10 cellular contexts compared by ENCODE assay signal in the genomic region with DNA sequence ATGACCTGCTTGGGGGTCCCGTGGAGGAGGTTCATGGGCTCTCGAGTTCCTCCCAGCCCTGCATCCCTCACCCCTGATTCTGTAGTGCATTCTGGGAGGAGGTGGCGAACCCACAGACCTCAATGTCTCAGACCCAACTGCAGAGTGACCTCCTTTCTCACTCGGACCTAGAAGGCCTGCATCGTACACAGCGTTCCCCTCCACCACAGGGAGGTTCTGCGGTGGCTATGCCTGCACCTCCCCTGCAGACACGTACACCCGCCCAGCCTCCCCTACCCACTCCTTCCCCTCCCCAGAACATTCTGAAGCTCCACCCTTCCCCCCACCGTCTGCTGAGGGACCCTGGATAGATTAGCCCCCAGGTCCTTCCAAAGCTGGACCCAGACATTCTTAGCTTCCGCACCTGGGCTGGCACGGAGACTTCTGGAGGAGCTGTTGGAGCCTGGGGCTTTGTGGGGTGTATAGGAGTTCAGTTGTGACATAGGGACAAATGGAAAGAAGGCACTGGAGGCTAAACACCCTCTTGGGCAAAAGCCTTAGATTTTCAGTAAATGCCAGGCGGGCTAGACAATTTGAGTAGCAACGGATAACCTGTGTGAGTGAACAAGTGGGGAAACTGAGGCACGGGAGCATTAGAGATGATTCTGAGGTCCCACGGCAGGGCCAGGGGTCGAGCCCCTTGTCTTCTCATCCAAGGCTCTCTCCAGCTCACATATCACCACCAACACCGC. TPM values are rescaled to one million over a fixed set of nuclear protein-coding genes. Genes with fewer than 3 reads are reported as not detected.
DNase-seq lines count a peak whose midpoint lies in the region; ATAC-seq, FAIRE-seq and TF ChIP-seq lines count a peak whose summit lies in the region.
"Had no signal": no experiment of that assay in that cellular context is flagged by ENCODE, and none has a peak within 500 bp of the region (broad histone marks: within the 10 kb centered on the region; RNA-seq: fewer than 3 reads in every experiment).

No MANE protein-coding gene starts in this region.

- 0 out of 2 replicates have a peak overlapping the region, but pooled peaks have one; percentile 80 for H2BK20ac ChIP-seq in H1 (ENCODE audit: low read length)

- no peaks in the 10 kb centered on the region for H3K9me3 Mint-ChIP-seq in Calu3 (ENCODE audit: low read depth, unreplicated experiment)

- no peak overlapping the region for H3K27ac Mint-ChIP-seq in Calu3 (ENCODE audit: unreplicated experiment)

- peak overlapping the region; percentile 12 for H4K12ac ChIP-seq in trophoblast cell (ENCODE audit: low read depth, low read length)

- H3K4me1 Mint-ChIP-seq in Calu3 (ENCODE audit: low read depth, unreplicated experiment) = no peaks in the 10 kb centered on the region

- WGBS in H1 (ENCODE audit: extremely low coverage in 1 of 2, insufficient coverage in 1 of 2, insufficient read length in 1 of 2, insufficient replicate concordance in 2 of 2, low coverage in 1 of 2, low lambda C conversion rate in 2 of 2, missing lambda C conversion rate in 1 of 2), 2 experiments = 73% methylated on average over 18 of the region's 18 CpGs; no CpG with 5 or more reads in 1 of the 2 experiments
- no CpG with 5 or more reads among the region's 18 CpGs for WGBS in trophoblast cell (ENCODE audit: extremely low coverage, insufficient coverage, insufficient read length)

- TF ChIP-seq POLR2A in H1 (IDR thresholded peaks at IDR 0.05; ENCODE audit: control extremely low read depth in 1 of 2, low read depth in 2 of 2, low read length in 2 of 2) = no peak

- no peak for FAIRE-seq in H1 (lab: Jason Lieb, UNC)

- H3K18ac ChIP-seq in H1 (ENCODE audit: extremely low read depth, low read length) (no peak overlapping the region), trophoblast cell (ENCODE audit: low read length) (no peak overlapping the region)

- peaks cover 5% of the 10 kb centered on the region for H3K36me3 Mint-ChIP-seq in Calu3 (ENCODE audit: insufficient read depth, unreplicated experiment)

- H3K4ac ChIP-seq in H1 (replicated peaks; ENCODE audit: insufficient read length, low read depth, low read length) (no peak overlapping the region), trophoblast cell (ENCODE audit: low read depth, low read length) (no peak overlapping the region)

- TF ChIP-seq EP300 in H1 (IDR thresholded peaks at IDR 0.05; ENCODE audit: borderline replicate concordance in 1 of 2, low read depth in 2 of 2, low read length in 2 of 2) = no peak

- TF ChIP-seq RAD21 in H1 (IDR thresholded peaks at IDR 0.05 in 1 of 2, conservative IDR thresholded peaks at IDR 0.05 in 1 of 2; ENCODE audit: low read depth in 2 of 2, low read length in 2 of 2) = no peak

- H3K4me2 ChIP-seq in H1 (ENCODE audit: insufficient read depth in 1 of 2, low read depth in 2 of 2, low read length in 2 of 2) (peak overlapping the region; percentile 29 to 76; a peak in 3 of 4 replicates), trophoblast cell (ENCODE audit: low read length) (peak overlapping the region; percentile 72)

- intact Hi-C loops in Calu3 (cut with micrococcal nuclease; ENCODE audit: unreplicated experiment) = no loop called here

- H3K4me3 ChIP-seq in SJCRH30 (peak overlapping the region; percentile 54), H1 (ENCODE audit: extremely low read depth in 1 of 4, insufficient read depth in 2 of 4, low read depth in 3 of 4, low read length in 4 of 4) (peak overlapping the region; percentile 14 to 58 (median 42); a peak in 5 of 8 replicates), trophoblast cell (ENCODE audit: low read depth, low read length) (no peak overlapping the region)
- H3K4me3 ChIP-seq: left lung had no signal

- no peak overlapping the region for H2BK5ac ChIP-seq in H1 (ENCODE audit: low read depth, low read length)
- H2BK5ac ChIP-seq in trophoblast cell (ENCODE audit: low read depth, low read length, poor library complexity) = no peak overlapping the region

- no peak overlapping the region for H3K4me3 Mint-ChIP-seq in Calu3 (ENCODE audit: low read depth, unreplicated experiment)

- H4K20me1 ChIP-seq in H1 (replicated peaks in 1 of 2; ENCODE audit: control insufficient read depth in 1 of 2, insufficient read depth in 2 of 2, low read length in 2 of 2) = peaks cover 0 to 2% of the 10 kb centered on the region in 2 experiments

- H3K23ac ChIP-seq in H1 (ENCODE audit: insufficient read length) (no peak overlapping the region), trophoblast cell (ENCODE audit: low read length) (no peak overlapping the region)

- H4K91ac ChIP-seq in H1 (replicated peaks; ENCODE audit: insufficient read length, low read length) (peak overlapping the region; percentile 12), trophoblast cell (ENCODE audit: low read depth, low read length) (peak overlapping the region; percentile 57)

- H3K36me3 ChIP-seq in ES-I3 (ENCODE audit: insufficient read depth, low read length) (no peaks in the 10 kb centered on the region; the same call in 1 of the 2 replicates), SJCRH30 (no peaks in the 10 kb centered on the region), H1 (ENCODE audit: control insufficient read depth in 2 of 4, insufficient read depth in 4 of 4, low read length in 3 of 4) (peaks cover 3 to 13% (median 7%) of the 10 kb centered on the region in 4 experiments; a peak in 6 of 8 replicates), trophoblast cell (ENCODE audit: control insufficient read depth in 1 of 2, insufficient read depth in 2 of 2, low read length in 2 of 2) (peaks cover 0 to 2% of the 10 kb centered on the region in 2 experiments)
- H3K36me3 ChIP-seq: left lung had no signal

- H2BK120ac ChIP-seq in H1 (replicated peaks; ENCODE audit: low read depth, low read length) (no peak overlapping the region), trophoblast cell (ENCODE audit: insufficient read depth, low read length, poor library complexity) (peak overlapping the region; percentile 15)

- no peak overlapping the region; the same call in 1 of the 2 replicates for H4K8ac ChIP-seq in H1 (ENCODE audit: extremely low read depth, insufficient read depth, low read length)
- H4K8ac ChIP-seq in trophoblast cell (ENCODE audit: low read depth, low read length) = peak overlapping the region; percentile 49

- no peak overlapping the region for H2AK5ac ChIP-seq in H1 (ENCODE audit: low read depth, low read length)
- H2AK5ac ChIP-seq in trophoblast cell (ENCODE audit: low read length) = peak overlapping the region; percentile 43

- H2BK12ac ChIP-seq in H1 (ENCODE audit: low read depth, low read length) = no peak overlapping the region
- H2BK12ac ChIP-seq in trophoblast cell (ENCODE audit: low read length) = peak overlapping the region; percentile 77

- BruUV-seq in Calu3 (replicated peaks; lab: Mats Ljungman, UMichigan) = no TSS peak

- CTCF ChIA-PET in H1 (lab: Charles Lee; ENCODE audit: partially characterized antibody) = interaction anchor here (0.8 kb wide), 1 partner anchor 74 kb away, joined by 4 read pairs; the partner anchor contains the start of gene EBI3
- CTCF ChIA-PET in Calu3 (lab: Charles Lee) = no interaction called here

- H3K27me3 Mint-ChIP-seq in Calu3 (ENCODE audit: unreplicated experiment) = peaks cover 34% of the 10 kb centered on the region

- H4K5ac ChIP-seq in H1 (ENCODE audit: insufficient read length, low read depth, low read length) = no peak overlapping the region

- no peak for ATAC-seq in HG03108 (IDR thresholded peaks at IDR 0.05; ENCODE audit: unreplicated experiment)
- ATAC-seq: left lung had no signal

- TF ChIP-seq CTCF in H1 (IDR thresholded peaks at IDR 0.05; ENCODE audit: control extremely low read depth in 1 of 3, insufficient read depth in 1 of 3, low read depth in 1 of 3, low read length in 3 of 3) (no peak), Calu3 (IDR thresholded peaks at IDR 0.05; ENCODE audit: unreplicated experiment) (no peak)

- H3K27me3 ChIP-seq in SJCRH30 = no peaks in the 10 kb centered on the region
- no peaks in the 10 kb centered on the region for H3K27me3 ChIP-seq in H1 (replicated peaks in 1 of 4; ENCODE audit: control insufficient read depth in 3 of 4, extremely low read depth in 1 of 4, insufficient read depth in 3 of 4, low read length in 3 of 4)
- no peaks in the 10 kb centered on the region for H3K27me3 ChIP-seq in trophoblast cell (ENCODE audit: insufficient read depth, low read length)

- H3K4me1 ChIP-seq in ES-I3 (ENCODE audit: insufficient read depth, low read length) = peaks cover 8% of the 10 kb centered on the region; the same call in 1 of the 2 replicates
- H3K4me1 ChIP-seq in SJCRH30 = peaks cover 7% of the 10 kb centered on the region
- H3K4me1 ChIP-seq in H1 (replicated peaks in 1 of 4; ENCODE audit: control insufficient read depth in 3 of 4, insufficient read depth in 4 of 4, low read length in 3 of 4) = peaks cover 0 to 8% (median 0%) of the 10 kb centered on the region in 4 experiments; a peak in 3 of 7 replicates
- H3K4me1 ChIP-seq in trophoblast cell (ENCODE audit: control insufficient read depth in 1 of 2, insufficient read depth in 2 of 2, low read length in 2 of 2) = peaks cover 14 to 17% of the 10 kb centered on the region in 2 experiments

- H3K9ac ChIP-seq in ES-I3 (ENCODE audit: low read depth, low read length) (peak overlapping the region; percentile 25; the same call in 1 of the 2 replicates), H1 (replicated peaks in 1 of 4; ENCODE audit: extremely low read depth in 1 of 4, low read depth in 3 of 4, low read length in 3 of 4) (no peak overlapping the region), trophoblast cell (ENCODE audit: low read length) (no peak overlapping the region)

- H3K79me1 ChIP-seq in H1 (ENCODE audit: low read depth, low read length) = peaks cover 3% of the 10 kb centered on the region; the same call in 1 of the 2 replicates
- peaks cover 7% of the 10 kb centered on the region for H3K79me1 ChIP-seq in trophoblast cell (ENCODE audit: low read length)

- POLR2A ChIA-PET in H1 (lab: Charles Lee; ENCODE audit: partially characterized antibody) = interaction anchor here (0.9 to 12.2 kb wide), 6 partner anchors 9 to 143 kb away, joined by 3 to 86 read pairs (median 6); partner anchors contain the start of genes MPND and SHD

- H3K56ac ChIP-seq in H1 (replicated peaks; ENCODE audit: insufficient read length, low read depth, low read length) = no peak overlapping the region

- H3K79me2 ChIP-seq in H1 (ENCODE audit: control insufficient read depth in 1 of 2, insufficient read depth in 2 of 2, low read length in 2 of 2) (no peaks in the 10 kb centered on the region), trophoblast cell (ENCODE audit: control insufficient read depth, insufficient read depth, low read length, poor library complexity) (no peaks in the 10 kb centered on the region)

- no peaks in the 10 kb centered on the region; the same call in 1 of the 2 replicates for H3K23me2 ChIP-seq in H1 (ENCODE audit: low read depth, low read length)

- H3K9me3 ChIP-seq in ES-I3 (ENCODE audit: control insufficient read depth, insufficient read depth, low read length) (no peaks in the 10 kb centered on the region), SJCRH30 (replicated peaks) (no peaks in the 10 kb centered on the region), H1 (ENCODE audit: insufficient read depth in 2 of 2, low read depth in 1 of 2, low read length in 1 of 2) (no peaks in the 10 kb centered on the region), trophoblast cell (ENCODE audit: insufficient read depth, low read depth, low read length) (peaks cover 3% of the 10 kb centered on the region)
- H3K9me3 ChIP-seq: left lung had no signal

- H3K14ac ChIP-seq in H1 (ENCODE audit: insufficient read length) (no peak overlapping the region), trophoblast cell (ENCODE audit: low read length) (peak overlapping the region; percentile 49)

- H2AFZ ChIP-seq in H1 (ENCODE audit: low read length) = no peak overlapping the region; the same call in 1 of the 2 replicates
- peak overlapping the region; percentile 81 for H2AFZ ChIP-seq in trophoblast cell (ENCODE audit: insufficient read depth, low read length, poor library complexity)

- no peak overlapping the region for H3K27ac ChIP-seq in SJCRH30
- H3K27ac ChIP-seq in H1 (ENCODE audit: low read depth, low read length) = no peak overlapping the region
- no peak overlapping the region for H3K27ac ChIP-seq in trophoblast cell (ENCODE audit: low read depth, low read length)
- H3K27ac ChIP-seq: left lung had no signal

- no peak overlapping the region for H2BK15ac ChIP-seq in H1 (ENCODE audit: low read length)

- no peak for DNase-seq in SJCRH30
- no peak for DNase-seq in H1 (ENCODE audit: low read depth in 1 of 2, low spot score in 2 of 2)
- DNase-seq in trophoblast cell = no peak
- DNase-seq in HuH-7.5 (ENCODE audit: low spot score) = no peak
- no peak for DNase-seq in Calu3
- DNase-seq in stimulated activated CD4-positive, alpha-beta T cell treated with anti-CD3 and anti-CD28 coated beads, Interleukin-4, amount 100 ng/mL, for 24 hours = no peak
- DNase-seq: GDM1, left lung had no signal

RNA-seq across cellular contexts. Expression of gene FSD1, which starts 0.5 kb away (rescaled TPM):
- total RNA-seq in SJCRH30 (2014; rRNA removed; shearing (Covaris generic)) = 23.5 and 24.7 TPM in 2 replicates
- 54.8 and 58.8 TPM in 2 replicates for total RNA-seq in H1 (2021; fragmentation: NEBNext Ultra II Directional; extraction: Animal tissue kit (Norgen Biotek cat#: 25700))
- 181 and 194 TPM in 2 replicates for polyA plus RNA-seq in H1 (2011; rRNA removed)
- polyA plus RNA-seq in H1 (2011; cell fraction: cytosol; rRNA removed) = 135 TPM
- 150 TPM for polyA plus RNA-seq in H1 (2011; cell fraction: nucleus; rRNA removed)
- 50.5 to 86.8 TPM (median 84.0 TPM) in 4 replicates for polyA plus RNA-seq in H1 (2012, experiment 1 of 2)
- 95.6 TPM for polyA plus RNA-seq in H1 (2012, experiment 2 of 2)
- polyA plus RNA-seq in H1 (2013, experiment 1 of 2) = 46.1 TPM
- polyA plus RNA-seq in H1 (2013, experiment 2 of 2) = 42.6 TPM
- 26.0 and 38.0 TPM in 2 replicates for polyA minus RNA-seq in H1 (2011; rRNA and poly(A)+ RNA removed)
- polyA minus RNA-seq in H1 (2011; cell fraction: cytosol; rRNA and poly(A)+ RNA removed) = 40.8 TPM
- polyA minus RNA-seq in H1 (2011; cell fraction: nucleus; rRNA and poly(A)+ RNA removed) = 25.0 TPM
- 8.7 TPM in 2 replicates for polyA plus RNA-seq in trophoblast cell (2013)
- total RNA-seq in Calu3 (2022) = 1.2 and 1.9 TPM in 2 replicates

RNA-seq across cellular contexts. Expression of gene TMIGD2, which starts 1.8 kb away (rescaled TPM):
- 0.30 and 1.5 TPM in 2 replicates for total RNA-seq in SJCRH30 (2014; rRNA removed; shearing (Covaris generic))
- total RNA-seq in H1 (2021; fragmentation: NEBNext Ultra II Directional; extraction: Animal tissue kit (Norgen Biotek cat#: 25700)) = 0.38 and 0.41 TPM in 2 replicates
- polyA plus RNA-seq in H1 (2011; rRNA removed) = 0.39 and 0.58 TPM in 2 replicates
- polyA plus RNA-seq in H1 (2011; cell fraction: cytosol; rRNA removed) = 0.40 TPM
- polyA plus RNA-seq in H1 (2011; cell fraction: nucleus; rRNA removed) = 0.17 TPM
- polyA plus RNA-seq in H1 (2012, experiment 1 of 2) = 0.19 to 0.50 TPM (median 0.50 TPM) in 3 of 4 replicates, not detected in the other
- 0.55 TPM for polyA plus RNA-seq in H1 (2012, experiment 2 of 2)
- 1.1 TPM for polyA plus RNA-seq in H1 (2013, experiment 1 of 2)
- 1.1 TPM for polyA plus RNA-seq in H1 (2013, experiment 2 of 2)
- not detected in 2 replicates for polyA minus RNA-seq in H1 (2011; rRNA and poly(A)+ RNA removed)
- polyA minus RNA-seq in H1 (2011; cell fraction: cytosol; rRNA and poly(A)+ RNA removed) = not detected
- not detected for polyA minus RNA-seq in H1 (2011; cell fraction: nucleus; rRNA and poly(A)+ RNA removed)
- 0.89 and 1.2 TPM in 2 replicates for polyA plus RNA-seq in trophoblast cell (2013)
- not detected in 2 replicates for total RNA-seq in Calu3 (2022)

RNA-seq across cellular contexts. Expression of gene SHD, which starts 24.9 kb away (rescaled TPM):
- total RNA-seq in SJCRH30 (2014; rRNA removed; shearing (Covaris generic)) = 97.9 and 101 TPM in 2 replicates
- 5.8 and 7.3 TPM in 2 replicates for total RNA-seq in H1 (2021; fragmentation: NEBNext Ultra II Directional; extraction: Animal tissue kit (Norgen Biotek cat#: 25700))
- 10.7 and 15.5 TPM in 2 replicates for polyA plus RNA-seq in H1 (2011; rRNA removed)
- polyA plus RNA-seq in H1 (2011; cell fraction: cytosol; rRNA removed) = 6.7 TPM
- 29.9 TPM for polyA plus RNA-seq in H1 (2011; cell fraction: nucleus; rRNA removed)
- 3.0 to 7.8 TPM (median 5.7 TPM) in 4 replicates for polyA plus RNA-seq in H1 (2012, experiment 1 of 2)
- polyA plus RNA-seq in H1 (2012, experiment 2 of 2) = 15.8 TPM
- polyA plus RNA-seq in H1 (2013, experiment 1 of 2) = 4.3 TPM
- polyA plus RNA-seq in H1 (2013, experiment 2 of 2) = 4.3 TPM
- polyA minus RNA-seq in H1 (2011; rRNA and poly(A)+ RNA removed) = 1.2 and 1.9 TPM in 2 replicates
- 2.8 TPM for polyA minus RNA-seq in H1 (2011; cell fraction: cytosol; rRNA and poly(A)+ RNA removed)
- polyA minus RNA-seq in H1 (2011; cell fraction: nucleus; rRNA and poly(A)+ RNA removed) = 3.5 TPM
- 4.4 and 5.7 TPM in 2 replicates for polyA plus RNA-seq in trophoblast cell (2013)
- total RNA-seq in Calu3 (2022) = not detected in 2 replicates
- total RNA-seq: left lung had no signal

RNA-seq across cellular contexts. Expression of gene STAP2, which starts 34.7 kb away (rescaled TPM):
- total RNA-seq in SJCRH30 (2014; rRNA removed; shearing (Covaris generic)) = 9.7 and 11.9 TPM in 2 replicates
- total RNA-seq in H1 (2021; fragmentation: NEBNext Ultra II Directional; extraction: Animal tissue kit (Norgen Biotek cat#: 25700)) = 15.3 and 18.1 TPM in 2 replicates
- 33.6 and 37.3 TPM in 2 replicates for polyA plus RNA-seq in H1 (2011; rRNA removed)
- polyA plus RNA-seq in H1 (2011; cell fraction: cytosol; rRNA removed) = 39.4 TPM
- 33.5 TPM for polyA plus RNA-seq in H1 (2011; cell fraction: nucleus; rRNA removed)
- 21.5 to 32.2 TPM (median 25.1 TPM) in 4 replicates for polyA plus RNA-seq in H1 (2012, experiment 1 of 2)
- polyA plus RNA-seq in H1 (2012, experiment 2 of 2) = 30.2 TPM
- polyA plus RNA-seq in H1 (2013, experiment 1 of 2) = 18.5 TPM
- polyA plus RNA-seq in H1 (2013, experiment 2 of 2) = 19.0 TPM
- 11.4 and 11.9 TPM in 2 replicates for polyA minus RNA-seq in H1 (2011; rRNA and poly(A)+ RNA removed)
- polyA minus RNA-seq in H1 (2011; cell fraction: cytosol; rRNA and poly(A)+ RNA removed) = 12.0 TPM
- polyA minus RNA-seq in H1 (2011; cell fraction: nucleus; rRNA and poly(A)+ RNA removed) = 8.0 TPM
- 41.8 and 46.1 TPM in 2 replicates for polyA plus RNA-seq in trophoblast cell (2013)
- 28.7 and 30.5 TPM in 2 replicates for total RNA-seq in Calu3 (2022)

RNA-seq across cellular contexts. Expression of gene MPND, which starts 39.4 kb away (rescaled TPM):
- 3.8 and 8.3 TPM in 2 replicates for total RNA-seq in SJCRH30 (2014; rRNA removed; shearing (Covaris generic))
- total RNA-seq in H1 (2021; fragmentation: NEBNext Ultra II Directional; extraction: Animal tissue kit (Norgen Biotek cat#: 25700)) = 24.2 and 27.7 TPM in 2 replicates
- polyA plus RNA-seq in H1 (2011; rRNA removed) = 22.9 and 31.6 TPM in 2 replicates
- 25.7 TPM for polyA plus RNA-seq in H1 (2011; cell fraction: cytosol; rRNA removed)
- polyA plus RNA-seq in H1 (2011; cell fraction: nucleus; rRNA removed) = 32.1 TPM
- 15.1 to 38.3 TPM (median 35.6 TPM) in 4 replicates for polyA plus RNA-seq in H1 (2012, experiment 1 of 2)
- 21.6 TPM for polyA plus RNA-seq in H1 (2012, experiment 2 of 2)
- 15.0 TPM for polyA plus RNA-seq in H1 (2013, experiment 1 of 2)
- 12.4 TPM for polyA plus RNA-seq in H1 (2013, experiment 2 of 2)
- polyA minus RNA-seq in H1 (2011; rRNA and poly(A)+ RNA removed) = 10.8 and 12.6 TPM in 2 replicates
- 13.0 TPM for polyA minus RNA-seq in H1 (2011; cell fraction: cytosol; rRNA and poly(A)+ RNA removed)
- 15.3 TPM for polyA minus RNA-seq in H1 (2011; cell fraction: nucleus; rRNA and poly(A)+ RNA removed)
- 13.8 and 15.3 TPM in 2 replicates for polyA plus RNA-seq in trophoblast cell (2013)
- total RNA-seq in Calu3 (2022) = 15.3 and 21.1 TPM in 2 replicates

Comparison
In these comparisons a context has a peak if more than half of its experiments do, and no peak if none do; other contexts are left out.
1. RNA of gene SHD, which starts 24.9 kb away (total RNA-seq): 97.9 to 101 TPM in SJCRH30; 5.8 to 7.3 TPM in H1 and not detected in Calu3; every median in the first group is over 10 times any median in the second.